Comparison of ENCODE assay signal across 8 cellular contexts in genomic region chrX:130268500-130269170, GRCh38. TPM values are rescaled to one million over a fixed set of nuclear protein-coding genes. Genes with fewer than 3 reads are reported as not detected.
DNase-seq lines count a peak whose midpoint lies in the region; ATAC-seq and TF ChIP-seq lines count a peak whose summit lies in the region.

A gene with protein sequence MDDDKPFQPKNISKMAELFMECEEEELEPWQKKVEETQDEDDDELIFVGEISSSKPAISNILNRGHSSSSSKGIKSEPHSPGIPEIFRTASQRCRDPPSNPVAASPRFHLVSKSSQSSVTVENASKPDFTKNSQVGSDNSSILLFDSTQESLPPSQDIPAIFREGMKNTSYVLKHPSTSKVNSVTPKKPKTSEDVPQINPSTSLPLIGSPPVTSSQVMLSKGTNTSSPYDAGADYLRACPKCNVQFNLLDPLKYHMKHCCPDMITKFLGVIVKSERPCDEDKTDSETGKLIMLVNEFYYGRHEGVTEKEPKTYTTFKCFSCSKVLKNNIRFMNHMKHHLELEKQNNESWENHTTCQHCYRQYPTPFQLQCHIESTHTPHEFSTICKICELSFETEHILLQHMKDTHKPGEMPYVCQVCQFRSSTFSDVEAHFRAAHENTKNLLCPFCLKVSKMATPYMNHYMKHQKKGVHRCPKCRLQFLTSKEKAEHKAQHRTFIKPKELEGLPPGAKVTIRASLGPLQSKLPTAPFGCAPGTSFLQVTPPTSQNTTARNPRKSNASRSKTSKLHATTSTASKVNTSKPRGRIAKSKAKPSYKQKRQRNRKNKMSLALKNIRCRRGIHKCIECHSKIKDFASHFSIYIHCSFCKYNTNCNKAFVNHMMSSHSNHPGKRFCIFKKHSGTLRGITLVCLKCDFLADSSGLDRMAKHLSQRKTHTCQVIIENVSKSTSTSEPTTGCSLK (minus strand): TSS chrX:130268899. CDS start chrX:130260449, 8,450 bp downstream.

- 16 to 50% methylated on average over 6 to 10 of the region's 55 CpGs for WGBS in esophagus squamous epithelium, 2 donors

- no peaks in the 10 kb centered on the region for H3K36me3 Mint-ChIP-seq in activated T-cell treated with anti-CD3 and anti-CD28 coated beads, Interleukin-2, amount 50 U/mL, for 4 hours (ENCODE audit: insufficient read depth)

- intact Hi-C loops in PC-3 (cut with micrococcal nuclease) = loop anchor here (1.0 kb wide), 1 partner anchor 71 kb away; the partner anchor contains the start of gene SLC25A14
- intact Hi-C loops in esophagus squamous epithelium (cut with DNase I) = no loop called here

- peak within 1 kb of the TSS; percentile 87 for H3K4me3 Mint-ChIP-seq in activated T-cell treated with anti-CD3 and anti-CD28 coated beads, Interleukin-2, amount 50 U/mL, for 4 hours

- CTCF ChIA-PET in PC-3 (lab: Charles Lee) = no interaction called here

- peak within 1 kb of the TSS; percentile 80 for H3K4me2 ChIP-seq in DND-41 (ENCODE audit: insufficient read depth, low read length)
- H3K4me2 ChIP-seq in PC-3 (ENCODE audit: low read length) = peak within 1 kb of the TSS; percentile 91

- H3K79me2 ChIP-seq in DND-41 (ENCODE audit: insufficient read depth, low read length) (peaks cover 43% of the 10 kb centered on the region), PC-3 (ENCODE audit: low read length) (peaks cover 42% of the 10 kb centered on the region)

- no peaks in the 10 kb centered on the region for H3F3A ChIP-seq in PC-3 (ENCODE audit: low read length, unreplicated experiment)

- TF ChIP-seq CTCF in DND-41 (IDR thresholded peaks at IDR 0.05; ENCODE audit: borderline replicate concordance, extremely low read depth, low read length, poor library complexity, severe bottlenecking) (peak; percentile 64), PC-3 (conservative IDR thresholded peaks at IDR 0.05; ENCODE audit: low read depth, low read length) (peak; percentile 25), esophagus squamous epithelium (IDR thresholded peaks at IDR 0.05) (peak in 3 of 6 experiments; percentile 4 to 20 (median 15))

- peak; percentile 94 for DNase-seq in DND-41
- DNase-seq in KBM-7 = peak; percentile 100
- DNase-seq in PC-3 = peak; percentile 92
- DNase-seq in activated T-cell treated with anti-CD3 and anti-CD28 coated beads, Interleukin-2, amount 50 U/mL, for 4 hours = peak; percentile 89
- DNase-seq in esophagus squamous epithelium (lab: John Stamatoyannopoulos, UW) = peak; percentile 59
- DNase-seq in myocyte (ENCODE audit: low read depth) = peak; percentile 89
- peak; percentile 84 to 89 for DNase-seq in stimulated activated CD8-positive, alpha-beta memory T cell treated with anti-CD3 and anti-CD28 coated beads, Interleukin-7, amount 100 ng/mL, for 4 hours (ENCODE audit: low read depth in 2 of 2)

- peak within 1 kb of the TSS; percentile 78 for H2AFZ ChIP-seq in DND-41 (ENCODE audit: low read depth, low read length)
- peak within 1 kb of the TSS; percentile 76 for H2AFZ ChIP-seq in PC-3 (ENCODE audit: low read length)

- no TSS peak for BruUV-seq in PC-3 (replicated peaks; lab: Mats Ljungman, UMichigan)

- H3K27ac ChIP-seq in DND-41 (ENCODE audit: low read length) (peak within 1 kb of the TSS; percentile 89), PC-3 (ENCODE audit: low read length) (peak within 1 kb of the TSS; percentile 56), esophagus squamous epithelium (peak within 1 kb of the TSS; percentile 78 to 89 (median 85))

- H3K9me3 Mint-ChIP-seq in activated T-cell treated with anti-CD3 and anti-CD28 coated beads, Interleukin-2, amount 50 U/mL, for 4 hours = peaks cover 4% of the 10 kb centered on the region

- H3K9ac ChIP-seq in DND-41 (ENCODE audit: low read depth, low read length) = peak within 1 kb of the TSS; percentile 73
- peak within 1 kb of the TSS; percentile 81 for H3K9ac ChIP-seq in PC-3 (ENCODE audit: low read length)

- no peaks in the 10 kb centered on the region for H4K20me1 ChIP-seq in DND-41 (ENCODE audit: insufficient read depth, low read length)
- H4K20me1 ChIP-seq in PC-3 (ENCODE audit: low read length) = no peaks in the 10 kb centered on the region

- H3K4me3 ChIP-seq in DND-41 (ENCODE audit: low read depth in 1 of 2, low read length in 2 of 2) (peak within 1 kb of the TSS; percentile 68 to 69), PC-3 (ENCODE audit: low read length) (peak within 1 kb of the TSS; percentile 93), esophagus squamous epithelium (peak within 1 kb of the TSS; percentile 62 to 80 (median 70))

- H3K27me3 ChIP-seq in DND-41 (ENCODE audit: insufficient read depth, low read length, poor library complexity) (no peaks in the 10 kb centered on the region), PC-3 (ENCODE audit: low read length) (no peaks in the 10 kb centered on the region), esophagus squamous epithelium (no peaks in the 10 kb centered on the region)

- H3K9me3 ChIP-seq in DND-41 (ENCODE audit: insufficient read depth, low read length, severe bottlenecking) (no peaks in the 10 kb centered on the region), PC-3 (ENCODE audit: low read length) (no peaks in the 10 kb centered on the region), esophagus squamous epithelium (no peaks in the 10 kb centered on the region)

- ATAC-seq in DND-41 (ENCODE audit: insufficient read depth, low read depth) (peak; percentile 91), GM21723 (IDR thresholded peaks at IDR 0.05; ENCODE audit: unreplicated experiment) (peak; percentile 94), PC-3 (peak; percentile 95)
- ATAC-seq in activated T-cell treated with anti-CD3 and anti-CD28 coated beads, Interleukin-2, amount 50 U/mL, for 4 hours = peak; percentile 97

- in situ Hi-C loops in KBM-7 (cut with MboI; ENCODE audit: low pct_unique_long_range_greater_than_20kb, low sequenced_read_pairs) = no loop called here

- peak in 2 of 4 donors; percentile 75 to 78 for TF ChIP-seq POLR2A in esophagus squamous epithelium (IDR thresholded peaks at IDR 0.05)

- no peaks in the 10 kb centered on the region; the same call in 1 of the 2 replicates for H3K36me3 ChIP-seq in DND-41 (ENCODE audit: insufficient read depth, low read length)
- no peaks in the 10 kb centered on the region for H3K36me3 ChIP-seq in PC-3 (ENCODE audit: low read depth, low read length)
- H3K36me3 ChIP-seq in esophagus squamous epithelium = no peaks in the 10 kb centered on the region

- POLR2A ChIA-PET in PC-3 (lab: Charles Lee; ENCODE audit: unreplicated experiment) = no interaction called here

- H3K27me3 Mint-ChIP-seq in activated T-cell treated with anti-CD3 and anti-CD28 coated beads, Interleukin-2, amount 50 U/mL, for 4 hours (ENCODE audit: low read depth) = no peaks in the 10 kb centered on the region

- H3K4me1 ChIP-seq in DND-41 (ENCODE audit: insufficient read depth, low read length) (peaks cover 32% of the 10 kb centered on the region), PC-3 (ENCODE audit: insufficient read depth, low read length) (peaks cover 14% of the 10 kb centered on the region; the same call in 1 of the 2 replicates), esophagus squamous epithelium (peaks cover 0 to 19% (median 0%) of the 10 kb centered on the region in 3 donors)

- H3K4me1 Mint-ChIP-seq in activated T-cell treated with anti-CD3 and anti-CD28 coated beads, Interleukin-2, amount 50 U/mL, for 4 hours (ENCODE audit: low read depth) = peaks cover 19% of the 10 kb centered on the region

- H3K9me2 ChIP-seq in PC-3 (replicated peaks; ENCODE audit: low read length) = no peaks in the 10 kb centered on the region

RNA-seq across cellular contexts. Expression of the gene that starts here (rescaled TPM):
- total RNA-seq in PC-3 (2014; rRNA removed) (4.6 and 5.2 TPM in 2 replicates), esophagus squamous epithelium (1 to 10 TPM; 2.5 to 5.7 (median 3.7) TPM), myocyte (8.7 and 10.1 TPM in 2 replicates)
- total RNA-seq in activated T-cell treated with anti-CD3 and anti-CD28 coated beads, Interleukin-2, amount 50 U/mL, for 4 hours = 1 to 10 TPM; 4.4 to 5.5 (median 5.2) TPM
- polyA plus RNA-seq in myocyte (2012) = 1.2 TPM

Comparison
In these comparisons a context has a peak if more than half of its experiments do, and no peak if none do; other contexts are left out.
1. Peak in every context shown above with its lines: DNase-seq, ATAC-seq, H3K4me3 ChIP-seq and H3K27ac ChIP-seq.